Comparison of ENCODE assay signal across 8 cellular contexts in genomic region chr10:96130326-96130758, GRCh38. TPM values are rescaled to one million over a fixed set of nuclear protein-coding genes. Genes with fewer than 3 reads are reported as not detected.
DNase-seq lines count a peak whose midpoint lies in the region; ATAC-seq, FAIRE-seq and TF ChIP-seq lines count a peak whose summit lies in the region.

No MANE protein-coding gene starts in this region.

- intact Hi-C loops in activated T-helper 2 cell treated with anti-CD3 and anti-CD28 coated beads, Interferon-gamma antibody, Interleukin-2, Interleukin-4, amounts not matched to agents 10 μg/mL and 5 μg/mL and 100 μg/mL, durations not matched to agents 14 hours and 24 hours and 36 hours (cut with micrococcal nuclease) = loop anchor here (1.0 to 5.0 kb wide), 7 partner anchors 40 to 457 kb away; partner anchors contain the start of genes CC2D2B, CCNJ and TM9SF3

- no peak for TF ChIP-seq EP300 in gastroesophageal sphincter (IDR thresholded peaks at IDR 0.05)

- H3K27ac Mint-ChIP-seq in activated T-helper 2 cell treated with anti-CD3 and anti-CD28 coated beads, Interferon-gamma antibody, Interleukin-2, Interleukin-4, amounts not matched to agents 10 μg/mL and 5 μg/mL and 100 μg/mL, durations not matched to agents 14 hours and 24 hours and 36 hours = peak overlapping the region; percentile 100
- H3K27ac Mint-ChIP-seq in type B pancreatic cell = peak overlapping the region; percentile 96

- peak overlapping the region; percentile 84 to 95 (median 92) for H3K27ac ChIP-seq in gastroesophageal sphincter
- peak overlapping the region; percentile 97 for H3K27ac ChIP-seq in osteoblast (ENCODE audit: low read depth, low read length)

- no peak for FAIRE-seq in RCC 7860 (lab: Jason Lieb, UNC)

- H3K27me3 Mint-ChIP-seq in activated T-helper 2 cell treated with anti-CD3 and anti-CD28 coated beads, Interferon-gamma antibody, Interleukin-2, Interleukin-4, amounts not matched to agents 10 μg/mL and 5 μg/mL and 100 μg/mL, durations not matched to agents 14 hours and 24 hours and 36 hours (ENCODE audit: low read depth) = peaks cover 17% of the 10 kb centered on the region
- H3K27me3 Mint-ChIP-seq in type B pancreatic cell = peaks cover 14% of the 10 kb centered on the region

- H3K9me3 ChIP-seq in gastroesophageal sphincter (no peaks in the 10 kb centered on the region), osteoblast (ENCODE audit: low read depth, low read length) (no peaks in the 10 kb centered on the region)

- peak; percentile 26 for DNase-seq in D341Med (ENCODE audit: low spot score)
- DNase-seq in HK-2 (ENCODE audit: unreplicated experiment) = peak; percentile 88
- peak; percentile 48 for DNase-seq in RCC 7860 (ENCODE audit: low spot score)
- peak; percentile 82 for DNase-seq in activated T-helper 2 cell treated with anti-CD3 and anti-CD28 coated beads, Interferon-gamma antibody, Interleukin-2, Interleukin-4, amounts not matched to agents 10 μg/mL and 5 μg/mL and 100 μg/mL, durations not matched to agents 14 hours and 24 hours and 36 hours (ENCODE audit: low spot score)
- peak; percentile 88 for DNase-seq in osteoblast (ENCODE audit: insufficient read length, low spot score, missing footprints)
- peak; percentile 86 for DNase-seq in type B pancreatic cell (ENCODE audit: extremely low spot score, unreplicated experiment)

- H3K79me2 ChIP-seq in osteoblast (ENCODE audit: insufficient read depth, low read length) = peaks cover 11% of the 10 kb centered on the region

- H3K4me3 ChIP-seq in gastroesophageal sphincter (peak overlapping the region; percentile 72 to 82), osteoblast (ENCODE audit: insufficient read depth, low read length) (peak overlapping the region; percentile 95)

- TF ChIP-seq POLR2A in gastroesophageal sphincter (IDR thresholded peaks at IDR 0.05) = no peak

- peak in 1 of 4 experiments; percentile 6 for TF ChIP-seq CTCF in gastroesophageal sphincter (IDR thresholded peaks at IDR 0.05)
- no peak for TF ChIP-seq CTCF in osteoblast (IDR thresholded peaks at IDR 0.05; ENCODE audit: extremely low read depth, low read depth, low read length)
- TF ChIP-seq CTCF in type B pancreatic cell (conservative IDR thresholded peaks at IDR 0.05) = no peak

- ATAC-seq in GM19468 (IDR thresholded peaks at IDR 0.05; ENCODE audit: extremely low read depth, unreplicated experiment) (peak; percentile 52), gastroesophageal sphincter (peak; percentile 70)

- H2AFZ ChIP-seq in osteoblast (ENCODE audit: low read length) = peak overlapping the region; percentile 100

- WGBS in gastroesophageal sphincter (ENCODE audit: low coverage in 1 of 2), 2 donors = 0 to 2% methylated on average over 3 to 15 of the region's 38 CpGs

- H4K20me1 ChIP-seq in osteoblast (ENCODE audit: insufficient read depth, low read length) = no peaks in the 10 kb centered on the region

- H3K4me2 ChIP-seq in osteoblast (ENCODE audit: insufficient read depth, low read length) = peak overlapping the region; percentile 90

- H3K36me3 Mint-ChIP-seq in activated T-helper 2 cell treated with anti-CD3 and anti-CD28 coated beads, Interferon-gamma antibody, Interleukin-2, Interleukin-4, amounts not matched to agents 10 μg/mL and 5 μg/mL and 100 μg/mL, durations not matched to agents 14 hours and 24 hours and 36 hours (ENCODE audit: low read depth) = peaks cover 35% of the 10 kb centered on the region
- H3K36me3 Mint-ChIP-seq in type B pancreatic cell = peaks cover 19% of the 10 kb centered on the region

- H3K4me1 ChIP-seq in gastroesophageal sphincter = peaks cover 0 to 15% (median 0%) of the 10 kb centered on the region in 3 donors
- peaks cover 12% of the 10 kb centered on the region for H3K4me1 ChIP-seq in osteoblast (ENCODE audit: insufficient read depth, low read length)

- H3K36me3 ChIP-seq in gastroesophageal sphincter (peaks cover 0 to 27% of the 10 kb centered on the region in 2 donors), osteoblast (ENCODE audit: insufficient read depth, low read length) (peaks cover 3% of the 10 kb centered on the region)

- H3K4me3 Mint-ChIP-seq in activated T-helper 2 cell treated with anti-CD3 and anti-CD28 coated beads, Interferon-gamma antibody, Interleukin-2, Interleukin-4, amounts not matched to agents 10 μg/mL and 5 μg/mL and 100 μg/mL, durations not matched to agents 14 hours and 24 hours and 36 hours (ENCODE audit: low read depth) = peak overlapping the region; percentile 94
- H3K4me3 Mint-ChIP-seq in type B pancreatic cell = peak overlapping the region; percentile 96

- H3K27me3 ChIP-seq in gastroesophageal sphincter = peaks cover 38% of the 10 kb centered on the region
- H3K27me3 ChIP-seq in osteoblast (ENCODE audit: insufficient read depth, low read length) = peaks cover 16% of the 10 kb centered on the region

- H3K9me3 Mint-ChIP-seq in activated T-helper 2 cell treated with anti-CD3 and anti-CD28 coated beads, Interferon-gamma antibody, Interleukin-2, Interleukin-4, amounts not matched to agents 10 μg/mL and 5 μg/mL and 100 μg/mL, durations not matched to agents 14 hours and 24 hours and 36 hours = peaks cover 11% of the 10 kb centered on the region
- H3K9me3 Mint-ChIP-seq in type B pancreatic cell = peaks cover 5% of the 10 kb centered on the region

- H3K4me1 Mint-ChIP-seq in activated T-helper 2 cell treated with anti-CD3 and anti-CD28 coated beads, Interferon-gamma antibody, Interleukin-2, Interleukin-4, amounts not matched to agents 10 μg/mL and 5 μg/mL and 100 μg/mL, durations not matched to agents 14 hours and 24 hours and 36 hours (ENCODE audit: low read depth) = peaks cover 26% of the 10 kb centered on the region
- H3K4me1 Mint-ChIP-seq in type B pancreatic cell (ENCODE audit: unreplicated experiment) = peaks cover 12% of the 10 kb centered on the region

RNA-seq across cellular contexts. Expression of gene ZNF518A, which starts 0.2 kb away (rescaled TPM):
- total RNA-seq in activated T-helper 2 cell treated with anti-CD3 and anti-CD28 coated beads, Interferon-gamma antibody, Interleukin-2, Interleukin-4, amounts not matched to agents 10 μg/mL and 5 μg/mL and 100 μg/mL, durations not matched to agents 14 hours and 24 hours and 36 hours = 16.0 and 18.0 TPM in 2 replicates
- total RNA-seq in gastroesophageal sphincter (10 to 100 TPM; 14.4 to 26.3 (median 16.4) TPM), osteoblast (13.4 and 15.6 TPM in 2 replicates), type B pancreatic cell (ENCODE audit: low replicate concordance) (31.6 and 33.7 TPM in 2 replicates)

Comparison
In these comparisons a context has a peak if more than half of its experiments do, and no peak if none do; other contexts are left out.
1. Peak in every context shown above with its lines: DNase-seq, ATAC-seq, H3K4me3 ChIP-seq and H3K27ac ChIP-seq.
2. DNase-seq: peak in every context shown above with its lines; median percentile 88 in HK-2; 88 in osteoblast; 86 in type B pancreatic cell; 82 in activated T-helper 2 cell treated with anti-CD3 and anti-CD28 coated beads, Interferon-gamma antibody, Interleukin-2, Interleukin-4, amounts not matched to agents 10 μg/mL and 5 μg/mL and 100 μg/mL, durations not matched to agents 14 hours and 24 hours and 36 hours; 48 in RCC 7860; 26 in D341Med.